Comparison of ENCODE assay signal across 19 cellular contexts in genomic region chr7:77897004-77897547, GRCh38.
"Had no signal": no experiment of that assay in that cellular context is flagged by ENCODE, and none has a peak within 500 bp of the region (broad histone marks: within the 10 kb centered on the region; RNA-seq: fewer than 3 reads in every experiment).

No MANE protein-coding gene starts in this region.

- ATAC-seq: heart right ventricle; left lobe of liver; lower lobe of right lung; naive thymus-derived CD8-positive, alpha-beta T cell; sciatic nerve had no signal

- H3K27me3 Mint-ChIP-seq: activated CD4-positive, alpha-beta memory T cell treated with anti-CD3 and anti-CD28 coated beads for 36 hours; activated naive CD4-positive, alpha-beta T cell treated with anti-CD3 and anti-CD28 coated beads, Interleukin-2, amount 10 ng/mL, durations not matched to agents 7 days and 5 days; naive thymus-derived CD8-positive, alpha-beta T cell had no signal

- FAIRE-seq: bronchial epithelial cell had no signal

- H3K36me3 Mint-ChIP-seq: neural progenitor cell had no signal

- H3K9me3 ChIP-seq: heart right ventricle, lower lobe of right lung, thoracic aorta, upper lobe of left lung had no signal

- H3K9me3 Mint-ChIP-seq: activated CD4-positive, alpha-beta memory T cell treated with anti-CD3 and anti-CD28 coated beads for 36 hours; activated naive CD4-positive, alpha-beta T cell treated with anti-CD3 and anti-CD28 coated beads, Interleukin-2, amount 10 ng/mL, durations not matched to agents 7 days and 5 days; naive thymus-derived CD8-positive, alpha-beta T cell; neural progenitor cell; T-helper 1 cell treated with Interleukin-12 subunit alpha and Interleukin-12 subunit beta and Interleukin-4 antibody, amounts not matched to agents 30 μg/mL and 1 μg/mL, for 36 hours had no signal

- H3K36me3 ChIP-seq: neural progenitor cell, thoracic aorta, upper lobe of left lung had no signal

- H3K9ac ChIP-seq: neural progenitor cell had no signal

- H3K27ac Mint-ChIP-seq: activated CD4-positive, alpha-beta memory T cell treated with anti-CD3 and anti-CD28 coated beads for 36 hours; activated naive CD4-positive, alpha-beta T cell treated with anti-CD3 and anti-CD28 coated beads, Interleukin-2, amount 10 ng/mL, durations not matched to agents 7 days and 5 days; naive thymus-derived CD8-positive, alpha-beta T cell; neural progenitor cell; T-helper 1 cell treated with Interleukin-12 subunit alpha and Interleukin-12 subunit beta and Interleukin-4 antibody, amounts not matched to agents 30 μg/mL and 1 μg/mL, for 36 hours had no signal

- H3K4me3 Mint-ChIP-seq: activated CD4-positive, alpha-beta memory T cell treated with anti-CD3 and anti-CD28 coated beads for 36 hours; activated naive CD4-positive, alpha-beta T cell treated with anti-CD3 and anti-CD28 coated beads, Interleukin-2, amount 10 ng/mL, durations not matched to agents 7 days and 5 days; naive thymus-derived CD8-positive, alpha-beta T cell; neural progenitor cell; T-helper 1 cell treated with Interleukin-12 subunit alpha and Interleukin-12 subunit beta and Interleukin-4 antibody, amounts not matched to agents 30 μg/mL and 1 μg/mL, for 36 hours had no signal

- H3K4me1 ChIP-seq: heart right ventricle, lower lobe of right lung, upper lobe of left lung had no signal

- H3K27ac ChIP-seq: coronary artery, heart right ventricle, lower lobe of right lung, neural progenitor cell, thoracic aorta, upper lobe of left lung had no signal

- H3K4me3 ChIP-seq: coronary artery, heart right ventricle, lower lobe of right lung, neural progenitor cell, thoracic aorta, upper lobe of left lung had no signal

- DNase-seq: activated CD4-positive, alpha-beta memory T cell treated with anti-CD3 and anti-CD28 coated beads for 36 hours; activated CD4-positive, alpha-beta T cell treated with anti-CD3 and anti-CD28 coated beads for 48 hours; activated effector memory CD4-positive, alpha-beta T cell treated with anti-CD3 and anti-CD28 coated beads, Interleukin-2, amount 50 U/mL, for 16 hours; activated naive CD4-positive, alpha-beta T cell treated with anti-CD3 and anti-CD28 coated beads, Interleukin-2, amount 10 ng/mL, durations not matched to agents 7 days and 5 days; activated T-cell treated with anti-CD3 and anti-CD28 coated beads, Interleukin-2, amount 50 U/mL, for 48 hours; amygdala; heart right ventricle; lower lobe of right lung; naive thymus-derived CD8-positive, alpha-beta T cell; stimulated activated CD4-positive, alpha-beta T cell treated with anti-CD3 and anti-CD28 coated beads, Interleukin-4, amount 100 ng/mL, for 24 hours; stimulated activated naive CD4-positive, alpha-beta T cell treated with Interleukin-2 at 50 U/mL for 16 hours; upper lobe of left lung had no signal
